ENCODE assay signal across 23 cellular contexts in the genomic region with DNA sequence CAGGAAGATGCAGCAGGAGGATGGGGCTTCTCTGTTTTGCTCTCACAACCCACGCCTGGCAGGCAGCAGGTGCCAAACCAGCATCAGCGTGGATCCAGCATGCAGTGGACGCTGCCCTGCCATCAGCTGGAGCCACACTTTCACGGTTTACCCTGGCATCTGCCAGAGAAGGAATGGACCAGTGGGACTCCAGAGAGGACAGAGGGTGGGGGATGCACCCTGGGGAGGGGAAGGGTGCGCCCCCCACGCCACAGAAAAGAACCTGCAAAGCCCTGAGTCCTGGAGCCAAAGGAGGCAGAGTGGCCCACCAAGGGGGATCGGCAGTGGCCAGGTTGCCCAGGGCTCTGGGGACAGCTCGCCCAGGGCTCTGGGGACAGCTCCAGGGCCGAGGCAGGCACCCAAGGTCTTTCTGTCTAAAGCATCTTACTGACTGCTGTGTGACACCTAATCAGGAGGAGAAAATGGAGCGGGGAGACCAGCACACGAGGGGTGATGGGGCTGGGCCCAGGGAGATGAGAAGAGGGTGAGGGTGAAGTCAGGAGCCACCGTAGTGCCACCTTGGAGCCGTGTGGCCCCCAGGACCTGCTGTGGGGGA.
"Had no signal": no experiment of that assay in that cellular context is flagged by ENCODE, and none has a peak within 500 bp of the region (broad histone marks: within the 10 kb centered on the region; RNA-seq: fewer than 3 reads in every experiment).

No MANE protein-coding gene starts in this region.

- H3K36me3 ChIP-seq: esophagus squamous epithelium, neural progenitor cell, ovary, tibial artery, upper lobe of left lung, uterus had no signal

- H3K27me3 ChIP-seq: esophagus squamous epithelium, gastroesophageal sphincter, hepatocyte, neural progenitor cell, ovary, tibial artery, upper lobe of left lung, uterus had no signal

- H3K4me1 ChIP-seq: esophagus squamous epithelium, gastroesophageal sphincter, tibial artery, upper lobe of left lung, uterus had no signal

- ATAC-seq: effector memory CD8-positive, alpha-beta T cell; gastroesophageal sphincter; mucosa of descending colon; naive thymus-derived CD8-positive, alpha-beta T cell; right cardiac atrium; stimulated activated memory B cell treated with anti-CD40 and anti-IgM and Interleukin-4, amounts not matched to agents 10 μg/mL and 1 μg/mL and 100 μg/mL, for 72 hours had no signal

- DNase-seq: effector memory CD8-positive, alpha-beta T cell; esophagus squamous epithelium; foreskin fibroblast; islet precursor cell; mucosa of descending colon; nucleus accumbens; ovary; stimulated activated CD4-positive, alpha-beta T cell treated with anti-CD3 and anti-CD28 coated beads, Interleukin-15, amount 100 ng/mL, for 24 hours; stimulated activated CD4-positive, alpha-beta T cell treated with anti-CD3 and anti-CD28 coated beads, Interleukin-1b, Interleukin-23, amount 100 ng/mL, for 48 hours; stimulated activated CD4-positive, alpha-beta T cell treated with anti-CD3 and anti-CD28 coated beads, Interleukin-4, amount 100 ng/mL, for 24 hours; upper lobe of left lung; uterus had no signal

- H3K4me3 ChIP-seq: esophagus squamous epithelium, gastroesophageal sphincter, hepatocyte, mucosa of descending colon, neural progenitor cell, ovary, tibial artery, upper lobe of left lung, uterus had no signal

- H3K9me3 ChIP-seq: esophagus squamous epithelium, gastroesophageal sphincter, mucosa of descending colon, ovary, tibial artery, upper lobe of left lung, uterus had no signal

- H3K4me3 Mint-ChIP-seq: dendritic cell treated with granulocyte-macrophage colony-stimulating factor and Interleukin-4, amounts not matched to agents 40 ng/mL and 50 ng/mL, for 4 days; effector memory CD8-positive, alpha-beta T cell; naive thymus-derived CD8-positive, alpha-beta T cell; neural progenitor cell; stimulated activated memory B cell treated with anti-CD40 and anti-IgM and Interleukin-4, amounts not matched to agents 10 μg/mL and 1 μg/mL and 100 μg/mL, for 72 hours; stimulated activated naive CD8-positive, alpha-beta T cell treated with anti-CD3 and anti-CD28 coated beads, Interleukin-15, Interleukin-2, amounts not matched to agents 100 ng/mL and 50 ng/mL, for 24 hours had no signal

- H3K27ac Mint-ChIP-seq: dendritic cell treated with granulocyte-macrophage colony-stimulating factor and Interleukin-4, amounts not matched to agents 40 ng/mL and 50 ng/mL, for 4 days; effector memory CD8-positive, alpha-beta T cell; neural progenitor cell; progenitor cell of endocrine pancreas; stimulated activated memory B cell treated with anti-CD40 and anti-IgM and Interleukin-4, amounts not matched to agents 10 μg/mL and 1 μg/mL and 100 μg/mL, for 72 hours; stimulated activated naive CD8-positive, alpha-beta T cell treated with anti-CD3 and anti-CD28 coated beads, Interleukin-15, Interleukin-2, amounts not matched to agents 100 ng/mL and 50 ng/mL, for 24 hours had no signal

- H3K9me3 Mint-ChIP-seq: dendritic cell treated with granulocyte-macrophage colony-stimulating factor and Interleukin-4, amounts not matched to agents 40 ng/mL and 50 ng/mL, for 4 days; effector memory CD8-positive, alpha-beta T cell; naive thymus-derived CD8-positive, alpha-beta T cell; stimulated activated memory B cell treated with anti-CD40 and anti-IgM and Interleukin-4, amounts not matched to agents 10 μg/mL and 1 μg/mL and 100 μg/mL, for 72 hours; stimulated activated naive CD8-positive, alpha-beta T cell treated with anti-CD3 and anti-CD28 coated beads, Interleukin-15, Interleukin-2, amounts not matched to agents 100 ng/mL and 50 ng/mL, for 24 hours had no signal

- H3K4me1 Mint-ChIP-seq: stimulated activated memory B cell treated with anti-CD40 and anti-IgM and Interleukin-4, amounts not matched to agents 10 μg/mL and 1 μg/mL and 100 μg/mL, for 72 hours had no signal

- H3K27ac ChIP-seq: epithelial cell of prostate, esophagus squamous epithelium, gastroesophageal sphincter, hepatocyte, neural progenitor cell, ovary, tibial artery, uterus had no signal

- H3K27me3 Mint-ChIP-seq: dendritic cell treated with granulocyte-macrophage colony-stimulating factor and Interleukin-4, amounts not matched to agents 40 ng/mL and 50 ng/mL, for 4 days; effector memory CD8-positive, alpha-beta T cell; progenitor cell of endocrine pancreas; stimulated activated memory B cell treated with anti-CD40 and anti-IgM and Interleukin-4, amounts not matched to agents 10 μg/mL and 1 μg/mL and 100 μg/mL, for 72 hours; stimulated activated naive CD8-positive, alpha-beta T cell treated with anti-CD3 and anti-CD28 coated beads, Interleukin-15, Interleukin-2, amounts not matched to agents 100 ng/mL and 50 ng/mL, for 24 hours had no signal
